ENCODE assay signal across 1 cellular context in genomic region chr4:150572704-150573504, GRCh38.
TF ChIP-seq lines count a peak whose summit lies in the region.

No MANE protein-coding gene starts in this region.

TF ChIP-seq in GM12878, 131 proteins besides CTCF, POLR2A, EP300 and RAD21 (continued from another document):
- TF ChIP-seq, protein P1, sequence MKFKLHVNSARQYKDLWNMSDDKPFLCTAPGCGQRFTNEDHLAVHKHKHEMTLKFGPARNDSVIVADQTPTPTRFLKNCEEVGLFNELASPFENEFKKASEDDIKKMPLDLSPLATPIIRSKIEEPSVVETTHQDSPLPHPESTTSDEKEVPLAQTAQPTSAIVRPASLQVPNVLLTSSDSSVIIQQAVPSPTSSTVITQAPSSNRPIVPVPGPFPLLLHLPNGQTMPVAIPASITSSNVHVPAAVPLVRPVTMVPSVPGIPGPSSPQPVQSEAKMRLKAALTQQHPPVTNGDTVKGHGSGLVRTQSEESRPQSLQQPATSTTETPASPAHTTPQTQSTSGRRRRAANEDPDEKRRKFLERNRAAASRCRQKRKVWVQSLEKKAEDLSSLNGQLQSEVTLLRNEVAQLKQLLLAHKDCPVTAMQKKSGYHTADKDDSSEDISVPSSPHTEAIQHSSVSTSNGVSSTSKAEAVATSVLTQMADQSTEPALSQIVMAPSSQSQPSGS (IDR thresholded peaks at IDR 0.05; ENCODE audit: low read length) = no peak
- TF ChIP-seq BACH1 (IDR thresholded peaks at IDR 0.05; ENCODE audit: borderline replicate concordance) = no peak
- no peak for TF ChIP-seq MYC (IDR thresholded peaks at IDR 0.05; ENCODE audit: insufficient read depth, insufficient read length, insufficient replicate concordance, low read length, severe bottlenecking)
- TF ChIP-seq, protein P2, sequence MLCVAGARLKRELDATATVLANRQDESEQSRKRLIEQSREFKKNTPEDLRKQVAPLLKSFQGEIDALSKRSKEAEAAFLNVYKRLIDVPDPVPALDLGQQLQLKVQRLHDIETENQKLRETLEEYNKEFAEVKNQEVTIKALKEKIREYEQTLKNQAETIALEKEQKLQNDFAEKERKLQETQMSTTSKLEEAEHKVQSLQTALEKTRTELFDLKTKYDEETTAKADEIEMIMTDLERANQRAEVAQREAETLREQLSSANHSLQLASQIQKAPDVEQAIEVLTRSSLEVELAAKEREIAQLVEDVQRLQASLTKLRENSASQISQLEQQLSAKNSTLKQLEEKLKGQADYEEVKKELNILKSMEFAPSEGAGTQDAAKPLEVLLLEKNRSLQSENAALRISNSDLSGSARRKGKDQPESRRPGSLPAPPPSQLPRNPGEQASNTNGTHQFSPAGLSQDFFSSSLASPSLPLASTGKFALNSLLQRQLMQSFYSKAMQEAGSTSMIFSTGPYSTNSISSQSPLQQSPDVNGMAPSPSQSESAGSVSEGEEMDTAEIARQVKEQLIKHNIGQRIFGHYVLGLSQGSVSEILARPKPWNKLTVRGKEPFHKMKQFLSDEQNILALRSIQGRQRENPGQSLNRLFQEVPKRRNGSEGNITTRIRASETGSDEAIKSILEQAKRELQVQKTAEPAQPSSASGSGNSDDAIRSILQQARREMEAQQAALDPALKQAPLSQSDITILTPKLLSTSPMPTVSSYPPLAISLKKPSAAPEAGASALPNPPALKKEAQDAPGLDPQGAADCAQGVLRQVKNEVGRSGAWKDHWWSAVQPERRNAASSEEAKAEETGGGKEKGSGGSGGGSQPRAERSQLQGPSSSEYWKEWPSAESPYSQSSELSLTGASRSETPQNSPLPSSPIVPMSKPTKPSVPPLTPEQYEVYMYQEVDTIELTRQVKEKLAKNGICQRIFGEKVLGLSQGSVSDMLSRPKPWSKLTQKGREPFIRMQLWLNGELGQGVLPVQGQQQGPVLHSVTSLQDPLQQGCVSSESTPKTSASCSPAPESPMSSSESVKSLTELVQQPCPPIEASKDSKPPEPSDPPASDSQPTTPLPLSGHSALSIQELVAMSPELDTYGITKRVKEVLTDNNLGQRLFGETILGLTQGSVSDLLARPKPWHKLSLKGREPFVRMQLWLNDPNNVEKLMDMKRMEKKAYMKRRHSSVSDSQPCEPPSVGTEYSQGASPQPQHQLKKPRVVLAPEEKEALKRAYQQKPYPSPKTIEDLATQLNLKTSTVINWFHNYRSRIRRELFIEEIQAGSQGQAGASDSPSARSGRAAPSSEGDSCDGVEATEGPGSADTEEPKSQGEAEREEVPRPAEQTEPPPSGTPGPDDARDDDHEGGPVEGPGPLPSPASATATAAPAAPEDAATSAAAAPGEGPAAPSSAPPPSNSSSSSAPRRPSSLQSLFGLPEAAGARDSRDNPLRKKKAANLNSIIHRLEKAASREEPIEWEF (IDR thresholded peaks at IDR 0.05; ENCODE audit: insufficient replicate concordance, low read depth, low read length) = no peak
- TF ChIP-seq, protein P3, sequence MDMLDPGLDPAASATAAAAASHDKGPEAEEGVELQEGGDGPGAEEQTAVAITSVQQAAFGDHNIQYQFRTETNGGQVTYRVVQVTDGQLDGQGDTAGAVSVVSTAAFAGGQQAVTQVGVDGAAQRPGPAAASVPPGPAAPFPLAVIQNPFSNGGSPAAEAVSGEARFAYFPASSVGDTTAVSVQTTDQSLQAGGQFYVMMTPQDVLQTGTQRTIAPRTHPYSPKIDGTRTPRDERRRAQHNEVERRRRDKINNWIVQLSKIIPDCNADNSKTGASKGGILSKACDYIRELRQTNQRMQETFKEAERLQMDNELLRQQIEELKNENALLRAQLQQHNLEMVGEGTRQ (IDR thresholded peaks at IDR 0.05; ENCODE audit: borderline replicate concordance, low read depth, low read length) = no peak
- no peak for TF ChIP-seq HSF1 (IDR thresholded peaks at IDR 0.05; ENCODE audit: low read depth, low read length)
- TF ChIP-seq JUNB (IDR thresholded peaks at IDR 0.05) = no peak
- TF ChIP-seq YBX1 (IDR thresholded peaks at IDR 0.05) = no peak
- no peak for TF ChIP-seq YY1 (IDR thresholded peaks at IDR 0.05; ENCODE audit: low read depth, low read length)
- TF ChIP-seq BMI1 (IDR thresholded peaks at IDR 0.05; ENCODE audit: borderline replicate concordance) = peak; percentile 40; the same call in 1 of the 2 replicates
- no peak for TF ChIP-seq RFX5 (IDR thresholded peaks at IDR 0.05; ENCODE audit: low read depth, low read length)
- TF ChIP-seq SIN3A (IDR thresholded peaks at IDR 0.05; ENCODE audit: low read depth, low read length) = no peak
- TF ChIP-seq, protein P4, sequence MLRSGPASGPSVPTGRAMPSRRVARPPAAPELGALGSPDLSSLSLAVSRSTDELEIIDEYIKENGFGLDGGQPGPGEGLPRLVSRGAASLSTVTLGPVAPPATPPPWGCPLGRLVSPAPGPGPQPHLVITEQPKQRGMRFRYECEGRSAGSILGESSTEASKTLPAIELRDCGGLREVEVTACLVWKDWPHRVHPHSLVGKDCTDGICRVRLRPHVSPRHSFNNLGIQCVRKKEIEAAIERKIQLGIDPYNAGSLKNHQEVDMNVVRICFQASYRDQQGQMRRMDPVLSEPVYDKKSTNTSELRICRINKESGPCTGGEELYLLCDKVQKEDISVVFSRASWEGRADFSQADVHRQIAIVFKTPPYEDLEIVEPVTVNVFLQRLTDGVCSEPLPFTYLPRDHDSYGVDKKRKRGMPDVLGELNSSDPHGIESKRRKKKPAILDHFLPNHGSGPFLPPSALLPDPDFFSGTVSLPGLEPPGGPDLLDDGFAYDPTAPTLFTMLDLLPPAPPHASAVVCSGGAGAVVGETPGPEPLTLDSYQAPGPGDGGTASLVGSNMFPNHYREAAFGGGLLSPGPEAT (IDR thresholded peaks at IDR 0.05; ENCODE audit: low read depth) = peak; percentile 79; the same call in 1 of the 2 replicates
- peak; percentile 29; the same call in 1 of the 2 replicates for TF ChIP-seq IKZF1 (conservative IDR thresholded peaks at IDR 0.05)
- no peak for TF ChIP-seq SPI1 (IDR thresholded peaks at IDR 0.05; ENCODE audit: borderline replicate concordance, insufficient read depth, low read depth, low read length)
- peak; percentile 72; the same call in 1 of the 2 replicates for TF ChIP-seq NBN (IDR thresholded peaks at IDR 0.05)
- TF ChIP-seq STAT3 (IDR thresholded peaks at IDR 0.05; ENCODE audit: low read depth, low read length) = no peak
- no peak for TF ChIP-seq NR2C1 (IDR thresholded peaks at IDR 0.05)
- TF ChIP-seq E4F1 (IDR thresholded peaks at IDR 0.05; ENCODE audit: borderline replicate concordance, partially characterized antibody) = no peak
